In genomic region chr20:2930538-2930937, GRCh38 we compare ENCODE assay signal across 20 cellular contexts. TPM values are rescaled to one million over a fixed set of nuclear protein-coding genes. Genes with fewer than 3 reads are reported as not detected.
DNase-seq lines count a peak whose midpoint lies in the region; ATAC-seq, FAIRE-seq and TF ChIP-seq lines count a peak whose summit lies in the region.
"Had no signal": no experiment of that assay in that cellular context is flagged by ENCODE, and none has a peak within 500 bp of the region (broad histone marks: within the 10 kb centered on the region; RNA-seq: fewer than 3 reads in every experiment).

No MANE protein-coding gene starts in this region.

- no peak for TF ChIP-seq POLR2A in H1 (IDR thresholded peaks at IDR 0.05; ENCODE audit: control extremely low read depth in 1 of 2, low read depth in 2 of 2, low read length in 2 of 2)

- H4K91ac ChIP-seq in H1 (replicated peaks; ENCODE audit: insufficient read length, low read length) (no peak overlapping the region), H9 (ENCODE audit: insufficient read length, low read depth, low read length) (no peak overlapping the region)

- no peak overlapping the region for H2BK120ac ChIP-seq in H1 (replicated peaks; ENCODE audit: low read depth, low read length)
- H2BK120ac ChIP-seq in H9 (ENCODE audit: low read depth, low read length, poor library complexity, severe bottlenecking): no peak overlapping the region

- H3K9ac ChIP-seq in H1 (replicated peaks in 1 of 4; ENCODE audit: extremely low read depth in 1 of 4, low read depth in 3 of 4, low read length in 3 of 4): no peak overlapping the region
- no peak overlapping the region for H3K9ac ChIP-seq in H9 (ENCODE audit: extremely low read depth, insufficient read length, low read length)

- H4K5ac ChIP-seq in H1 (ENCODE audit: insufficient read length, low read depth, low read length): no peak overlapping the region
- no peak overlapping the region for H4K5ac ChIP-seq in H9 (ENCODE audit: insufficient read length, low read depth, low read length)

- H3K56ac ChIP-seq in H1 (replicated peaks; ENCODE audit: insufficient read length, low read depth, low read length) (no peak overlapping the region), H9 (ENCODE audit: insufficient read length, low read depth, low read length) (no peak overlapping the region)

- H3K36me3 ChIP-seq in HEK293 (ENCODE audit: control insufficient read depth in 2 of 2, insufficient read depth in 1 of 2, low read length in 2 of 2) (peaks cover 6 to 33% of the 10 kb centered on the region in 2 experiments), H1 (ENCODE audit: control insufficient read depth in 2 of 4, insufficient read depth in 4 of 4, low read length in 3 of 4) (peaks cover 0 to 4% (median 0%) of the 10 kb centered on the region in 4 experiments; a peak in 2 of 8 replicates)

- H3K4me3 ChIP-seq in HEK293 (ENCODE audit: low read depth, low read length) (no peak overlapping the region), H1 (ENCODE audit: extremely low read depth in 1 of 4, insufficient read depth in 2 of 4, low read depth in 3 of 4, low read length in 4 of 4) (no peak overlapping the region)

- H2BK20ac ChIP-seq in H1 (ENCODE audit: low read length) (no peak overlapping the region), H9 (ENCODE audit: low read depth, low read length, poor library complexity, severe bottlenecking) (no peak overlapping the region)

- H2BK15ac ChIP-seq in H1 (ENCODE audit: low read length) (no peak overlapping the region), H9 (ENCODE audit: low read depth, low read length) (no peak overlapping the region)

- no peak overlapping the region for H3K14ac ChIP-seq in H1 (ENCODE audit: insufficient read length)
- no peak overlapping the region for H3K14ac ChIP-seq in H9 (ENCODE audit: insufficient read depth, low read length)

- no peaks in the 10 kb centered on the region for H3K9me3 Mint-ChIP-seq in activated CD8-positive, alpha-beta memory T cell treated with anti-CD3 and anti-CD28 coated beads, Interleukin-2, amount 10 ng/mL, durations not matched to agents 7 days and 5 days (ENCODE audit: low read depth)
- no peaks in the 10 kb centered on the region for H3K9me3 Mint-ChIP-seq in H9
- H3K9me3 Mint-ChIP-seq: CD4-positive, alpha-beta memory T cell; HFFc6 had no signal

- H3K18ac ChIP-seq in H1 (ENCODE audit: extremely low read depth, low read length): no peak overlapping the region
- H3K18ac ChIP-seq in H9 (ENCODE audit: insufficient read length, low read depth, low read length): no peak overlapping the region

- H2BK12ac ChIP-seq in H1 (ENCODE audit: low read depth, low read length) (no peak overlapping the region), H9 (ENCODE audit: insufficient read length, low read depth, low read length) (no peak overlapping the region)

- H4K8ac ChIP-seq in H1 (ENCODE audit: extremely low read depth, insufficient read depth, low read length) (no peak overlapping the region), H9 (replicated peaks; ENCODE audit: insufficient read length, low read depth, low read length) (no peak overlapping the region)

- H2BK5ac ChIP-seq in H1 (ENCODE audit: low read depth, low read length) (no peak overlapping the region), H9 (ENCODE audit: insufficient read length, low read length) (no peak overlapping the region)

- no peak for TF ChIP-seq EP300 in H1 (IDR thresholded peaks at IDR 0.05; ENCODE audit: borderline replicate concordance in 1 of 2, low read depth in 2 of 2, low read length in 2 of 2)

- H3K4ac ChIP-seq in H1 (replicated peaks; ENCODE audit: insufficient read length, low read depth, low read length): no peak overlapping the region
- H3K4ac ChIP-seq in H9 (ENCODE audit: low read depth, low read length): no peak overlapping the region

- POLR2A ChIA-PET in HEK293 (lab: Yijun Ruan, JAX) (no interaction called here), H1 (lab: Charles Lee; ENCODE audit: partially characterized antibody) (no interaction called here)

- no peak for TF ChIP-seq RAD21 in H1 (IDR thresholded peaks at IDR 0.05 in 1 of 2, conservative IDR thresholded peaks at IDR 0.05 in 1 of 2; ENCODE audit: low read depth in 2 of 2, low read length in 2 of 2)

- H3T11ph ChIP-seq in H9 (ENCODE audit: low read length): no peak overlapping the region

- no peak overlapping the region for H3K27ac Mint-ChIP-seq in activated CD8-positive, alpha-beta memory T cell treated with anti-CD3 and anti-CD28 coated beads, Interleukin-2, amount 10 ng/mL, durations not matched to agents 7 days and 5 days
- no peak overlapping the region for H3K27ac Mint-ChIP-seq in H9
- H3K27ac Mint-ChIP-seq: CD4-positive, alpha-beta memory T cell; HFFc6 had no signal

- TF ChIP-seq CTCF in HEK293 (tag by site-specific recombination; IDR thresholded peaks at IDR 0.05) (no peak), H1 (IDR thresholded peaks at IDR 0.05; ENCODE audit: control extremely low read depth in 1 of 3, insufficient read depth in 1 of 3, low read depth in 1 of 3, low read length in 3 of 3) (no peak), H9 (conservative IDR thresholded peaks at IDR 0.05) (no peak)

- H3K4me2 ChIP-seq in H1 (ENCODE audit: insufficient read depth in 1 of 2, low read depth in 2 of 2, low read length in 2 of 2): no peak overlapping the region
- no peak overlapping the region for H3K4me2 ChIP-seq in H9 (ENCODE audit: insufficient read depth, insufficient read length, low read length)

- DNase-seq in NCI-H524 treated with DMSO at 0.1 percent for 48 hours (lab: John Stamatoyannopoulos, UW) (peak; percentile 19), SK-N-DZ (ENCODE audit: low spot score) (peak; percentile 27), H1 (ENCODE audit: low read depth in 1 of 2, low spot score in 2 of 2) (no peak), H9 (no peak)
- DNase-seq in activated CD8-positive, alpha-beta memory T cell treated with anti-CD3 and anti-CD28 coated beads, Interleukin-2, amount 10 ng/mL, durations not matched to agents 7 days and 5 days: no peak
- DNase-seq in stimulated activated CD4-positive, alpha-beta T cell treated with anti-CD3 and anti-CD28 coated beads, Interleukin-2, amount 100 ng/mL, for 48 hours: no peak
- DNase-seq: C1 segment of cervical spinal cord; Calu3; CD4-positive, alpha-beta memory T cell; COR-L47; DMS53; DMS79 treated with DMSO at 0.1 percent for 48 hours; GF-D8; GOT3; H7; HFFc6 had no signal

- no peak overlapping the region for H2AFZ ChIP-seq in H1 (ENCODE audit: low read length)
- H2AFZ ChIP-seq in H9 (ENCODE audit: low read length): no peak overlapping the region

- no peak for ATAC-seq in activated CD8-positive, alpha-beta memory T cell treated with anti-CD3 and anti-CD28 coated beads, Interleukin-2, amount 10 ng/mL, durations not matched to agents 7 days and 5 days
- ATAC-seq: HCT116 had no signal

- WGBS in H1 (ENCODE audit: extremely low coverage in 1 of 2, insufficient coverage in 1 of 2, insufficient read length in 1 of 2, insufficient replicate concordance in 2 of 2, low coverage in 1 of 2, low lambda C conversion rate in 2 of 2, missing lambda C conversion rate in 1 of 2), 2 experiments: 80% methylated on average over 1 of the region's 1 CpG; no CpG with 5 or more reads in 1 of the 2 experiments
- WGBS in H9 (ENCODE audit: extremely low coverage, insufficient read length, low lambda C conversion rate): no CpG with 5 or more reads among the region's 1 CpG

- H3K27me3 ChIP-seq in H1 (replicated peaks in 1 of 4; ENCODE audit: control insufficient read depth in 3 of 4, extremely low read depth in 1 of 4, insufficient read depth in 3 of 4, low read length in 3 of 4): no peaks in the 10 kb centered on the region
- H3K27me3 ChIP-seq in H9 (ENCODE audit: insufficient read depth, low read length): no peaks in the 10 kb centered on the region

- H3K23ac ChIP-seq in H1 (ENCODE audit: insufficient read length): no peak overlapping the region
- no peak overlapping the region for H3K23ac ChIP-seq in H9 (ENCODE audit: insufficient read length, low read depth, low read length)

- H3K4me1 ChIP-seq in HEK293 (ENCODE audit: control insufficient read depth, insufficient read depth, low read length): no peaks in the 10 kb centered on the region
- no peaks in the 10 kb centered on the region for H3K4me1 ChIP-seq in H1 (replicated peaks in 1 of 4; ENCODE audit: control insufficient read depth in 3 of 4, insufficient read depth in 4 of 4, low read length in 3 of 4)
- H3K4me1 ChIP-seq in H9 (ENCODE audit: insufficient read depth, low read length): no peaks in the 10 kb centered on the region

- H3K4me1 Mint-ChIP-seq in activated CD8-positive, alpha-beta memory T cell treated with anti-CD3 and anti-CD28 coated beads, Interleukin-2, amount 10 ng/mL, durations not matched to agents 7 days and 5 days: no peaks in the 10 kb centered on the region
- no peaks in the 10 kb centered on the region for H3K4me1 Mint-ChIP-seq in H9

- H3K36me3 Mint-ChIP-seq in activated CD8-positive, alpha-beta memory T cell treated with anti-CD3 and anti-CD28 coated beads, Interleukin-2, amount 10 ng/mL, durations not matched to agents 7 days and 5 days: peaks cover 21% of the 10 kb centered on the region
- peaks cover 4 to 18% (median 16%) of the 10 kb centered on the region in 3 experiments; a peak in 5 of 7 replicates for H3K36me3 Mint-ChIP-seq in H9 (ENCODE audit: insufficient read depth in 1 of 3, low read depth in 3 of 3)

- no peaks in the 10 kb centered on the region; a peak in 2 of 4 replicates for H3K79me2 ChIP-seq in H1 (ENCODE audit: control insufficient read depth in 1 of 2, insufficient read depth in 2 of 2, low read length in 2 of 2)
- H3K79me2 ChIP-seq in H9 (ENCODE audit: insufficient read depth, low read length): no peaks in the 10 kb centered on the region

- FAIRE-seq in H1 (lab: Jason Lieb, UNC): no peak
- FAIRE-seq: GM12891, GM18507 had no signal

- no peaks in the 10 kb centered on the region for H3K23me2 ChIP-seq in H1 (ENCODE audit: low read depth, low read length)
- no peaks in the 10 kb centered on the region for H3K23me2 ChIP-seq in H9 (ENCODE audit: insufficient read length, low read depth, low read length, poor library complexity, severe bottlenecking)

- no peaks in the 10 kb centered on the region for H4K20me1 ChIP-seq in H1 (replicated peaks in 1 of 2; ENCODE audit: control insufficient read depth in 1 of 2, insufficient read depth in 2 of 2, low read length in 2 of 2)
- H4K20me1 ChIP-seq in H9 (ENCODE audit: control insufficient read depth, insufficient read depth, insufficient read length): no peaks in the 10 kb centered on the region

- no peaks in the 10 kb centered on the region for H3K79me1 ChIP-seq in H1 (ENCODE audit: low read depth, low read length)
- H3K79me1 ChIP-seq in H9 (ENCODE audit: insufficient read depth, low read depth, low read length, poor library complexity, severe bottlenecking): no peaks in the 10 kb centered on the region

- H2AK5ac ChIP-seq in H1 (ENCODE audit: low read depth, low read length) (no peak overlapping the region), H9 (ENCODE audit: insufficient read length, low read length) (no peak overlapping the region)

- H3K27me3 Mint-ChIP-seq in activated CD8-positive, alpha-beta memory T cell treated with anti-CD3 and anti-CD28 coated beads, Interleukin-2, amount 10 ng/mL, durations not matched to agents 7 days and 5 days: no peaks in the 10 kb centered on the region
- no peaks in the 10 kb centered on the region for H3K27me3 Mint-ChIP-seq in H9 (ENCODE audit: low read depth)
- H3K27me3 Mint-ChIP-seq: CD4-positive, alpha-beta memory T cell had no signal

- H3K27ac ChIP-seq in HEK293 (ENCODE audit: extremely low read depth, low read depth, low read length) (no peak overlapping the region), H1 (ENCODE audit: low read depth, low read length) (no peak overlapping the region), H9 (ENCODE audit: insufficient read length, low read depth, low read length) (no peak overlapping the region)

- H3K4me3 Mint-ChIP-seq in activated CD8-positive, alpha-beta memory T cell treated with anti-CD3 and anti-CD28 coated beads, Interleukin-2, amount 10 ng/mL, durations not matched to agents 7 days and 5 days: no peak overlapping the region
- no peak overlapping the region for H3K4me3 Mint-ChIP-seq in H9
- H3K4me3 Mint-ChIP-seq: CD4-positive, alpha-beta memory T cell; HFFc6 had no signal

- CTCF ChIA-PET in HEK293 (lab: Yijun Ruan, JAX): no interaction called here
- CTCF ChIA-PET in H1 (lab: Charles Lee; ENCODE audit: partially characterized antibody): no interaction called here
- CTCF ChIA-PET in activated CD8-positive, alpha-beta memory T cell treated with anti-CD3 and anti-CD28 coated beads, Interleukin-2, amount 10 ng/mL, durations not matched to agents 7 days and 5 days (lab: Charles Lee): no interaction called here

- H3K9me3 ChIP-seq in HEK293 (ENCODE audit: control insufficient read depth, insufficient read depth, low read depth, low read length) (no peaks in the 10 kb centered on the region), H1 (ENCODE audit: insufficient read depth in 2 of 2, low read depth in 1 of 2, low read length in 1 of 2) (no peaks in the 10 kb centered on the region), H9 (ENCODE audit: control insufficient read depth, low read depth, low read length) (no peaks in the 10 kb centered on the region)

RNA-seq across cellular contexts. Expression of gene PTPRA, which starts 57.3 kb away (rescaled TPM):
- 29.1 and 34.2 TPM in 2 replicates for polyA plus RNA-seq in SK-N-DZ (2014; cell fraction: cytosol; rRNA removed)
- 33.3 and 63.1 TPM in 2 replicates for polyA plus RNA-seq in SK-N-DZ (2014; cell fraction: nucleus; rRNA removed)
- 46.8 and 51.3 TPM in 2 replicates for total RNA-seq in H1 (2021; fragmentation: NEBNext Ultra II Directional; extraction: Animal tissue kit (Norgen Biotek cat#: 25700))
- polyA plus RNA-seq in H1 (2011; rRNA removed): 31.2 and 47.7 TPM in 2 replicates
- polyA plus RNA-seq in H1 (2011; cell fraction: cytosol; rRNA removed): 50.5 TPM
- 49.3 TPM for polyA plus RNA-seq in H1 (2011; cell fraction: nucleus; rRNA removed)
- polyA plus RNA-seq in H1 (2012, experiment 1 of 2): 39.8 to 49.7 TPM (median 43.5 TPM) in 4 replicates
- polyA plus RNA-seq in H1 (2012, experiment 2 of 2): 17.8 TPM
- 84.1 TPM for polyA plus RNA-seq in H1 (2013, experiment 1 of 2)
- polyA plus RNA-seq in H1 (2013, experiment 2 of 2): 101 TPM
- polyA minus RNA-seq in H1 (2011; rRNA and poly(A)+ RNA removed): 56.8 and 93.4 TPM in 2 replicates
- polyA minus RNA-seq in H1 (2011; cell fraction: cytosol; rRNA and poly(A)+ RNA removed): 28.1 TPM
- polyA minus RNA-seq in H1 (2011; cell fraction: nucleus; rRNA and poly(A)+ RNA removed): 44.6 TPM
- 10 to 100 TPM; 51.5 to 60.7 TPM for total RNA-seq in activated CD8-positive, alpha-beta memory T cell treated with anti-CD3 and anti-CD28 coated beads, Interleukin-2, amount 10 ng/mL, durations not matched to agents 7 days and 5 days
- total RNA-seq in H9 (2021): 45.2 and 47.8 TPM in 2 replicates

Comparison
In these comparisons a context has a peak if more than half of its experiments do, and no peak if none do; other contexts are left out.
1. DNase-seq: peak in NCI-H524 treated with DMSO at 0.1 percent for 48 hours (single experiment) and SK-N-DZ (single experiment); none in H1 (0 of 2), activated CD8-positive, alpha-beta memory T cell treated with anti-CD3 and anti-CD28 coated beads, Interleukin-2, amount 10 ng/mL, durations not matched to agents 7 days and 5 days (single experiment), stimulated activated CD4-positive, alpha-beta T cell treated with anti-CD3 and anti-CD28 coated beads, Interleukin-2, amount 100 ng/mL, for 48 hours (0 of 2) and H9 (single experiment).
2. Of the 6 proteins assayed by ChIP-seq in both HEK293 and H1: peak only in HEK293: ATF2; only in H1: none; in both: none; in neither: 5.